15 cellular contexts compared by ENCODE assay signal in genomic region chr5:140018920-140019644, GRCh38.
"Had no signal": no experiment of that assay in that cellular context is flagged by ENCODE, and none has a peak within 500 bp of the region (broad histone marks: within the 10 kb centered on the region; RNA-seq: fewer than 3 reads in every experiment).

No MANE protein-coding gene starts in this region.

- H3K4me3 ChIP-seq: suprapubic skin had no signal

- H3K36me3 ChIP-seq: neutrophil, suprapubic skin had no signal

- ATAC-seq: activated CD4-positive, CD25-positive, alpha-beta regulatory T cell treated with anti-CD3 and anti-CD28 coated beads, Interleukin-2, amount 50 U/mL, for 24 hours; natural killer cell had no signal

- DNase-seq: activated naive CD4-positive, alpha-beta T cell; activated naive CD8-positive, alpha-beta T cell treated with anti-CD3 and anti-CD28 coated beads, Interleukin-2, amount 10 ng/mL, durations not matched to agents 7 days and 5 days; anterior cingulate cortex; cerebellar nuclear complex; effector CD8-positive, alpha-beta T cell; foreskin melanocyte; islet precursor cell; mesendoderm; natural killer cell; stimulated activated CD4-positive, alpha-beta T cell treated with anti-CD3 and anti-CD28 coated beads, Interleukin-12 subunit alpha, Interleukin-12 subunit beta, amount 100 ng/mL, for 4 hours; stimulated activated naive CD4-positive, alpha-beta T cell; trophoblast cell had no signal

- H3K9me3 ChIP-seq: neutrophil, suprapubic skin had no signal

- H3K27ac ChIP-seq: neutrophil, suprapubic skin had no signal

- H3K4me1 ChIP-seq: suprapubic skin had no signal

- H3K27me3 ChIP-seq: suprapubic skin had no signal
